ENCODE assay signal across 8 cellular contexts in the genomic region with DNA sequence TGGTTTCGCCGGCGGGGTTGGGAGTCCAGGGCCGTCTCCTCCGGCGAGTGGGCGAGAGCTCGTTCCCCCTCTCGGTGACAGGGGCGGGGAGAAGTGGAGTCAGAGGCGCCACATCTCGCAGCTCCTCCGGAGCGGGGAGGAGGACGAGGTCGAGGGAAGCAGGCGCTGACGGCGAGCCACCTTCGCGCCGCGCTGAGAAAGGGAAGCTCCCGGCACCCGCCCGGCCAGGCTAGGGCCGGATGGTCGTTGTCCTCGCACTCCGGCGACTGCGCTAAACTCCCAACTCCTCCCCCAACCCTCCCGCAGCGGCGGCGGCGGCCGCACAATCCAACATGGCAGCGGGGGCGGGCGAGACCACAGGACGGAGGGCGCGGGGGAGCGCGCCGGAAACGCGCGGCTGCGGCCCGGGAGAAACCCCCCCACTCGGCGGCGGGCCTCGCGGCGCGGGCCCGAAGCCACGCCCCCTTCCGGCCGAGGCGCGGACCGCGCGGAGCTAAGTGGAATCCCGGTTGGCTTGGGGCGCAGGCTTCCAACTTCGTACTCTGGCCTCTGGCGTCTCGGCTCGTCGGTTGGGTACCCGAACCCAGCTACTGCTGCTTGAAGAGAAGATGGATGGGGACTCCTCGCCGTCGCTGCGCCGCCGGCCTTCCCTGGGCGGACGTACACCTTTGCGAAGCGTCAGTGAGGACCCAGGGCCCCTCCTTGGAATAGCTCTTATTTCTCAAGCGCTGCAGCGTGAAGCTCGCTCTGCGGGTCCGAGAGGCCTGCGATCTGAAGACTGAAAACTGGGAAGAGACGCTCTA. TPM values are rescaled to one million over a fixed set of nuclear protein-coding genes. Genes with fewer than 3 reads are reported as not detected.
DNase-seq lines count a peak whose midpoint lies in the region; ATAC-seq, FAIRE-seq and TF ChIP-seq lines count a peak whose summit lies in the region.

Gene WASL (minus strand): TSS at position 270 of the 803 bp plus-strand sequence. CDS start 269 bp downstream, at position 1.

- peak within 1 kb of the TSS; percentile 97 for H3K9ac ChIP-seq in HUES6 (ENCODE audit: low read length)
- H3K9ac ChIP-seq in OCI-LY1 (ENCODE audit: low read length), result peak within 1 kb of the TSS; percentile 93

- intact Hi-C loops in mucosa of descending colon (cut with DNase I, micrococcal nuclease), result no loop called here

- FAIRE-seq in D721Med (lab: Jason Lieb, UNC), result no peak

- peaks cover 45% of the 10 kb centered on the region for H3K4me1 ChIP-seq in HUES6 (ENCODE audit: control insufficient read depth, insufficient read depth, low read length)
- peaks cover 46% of the 10 kb centered on the region for H3K4me1 ChIP-seq in OCI-LY1 (ENCODE audit: insufficient read depth, low read length, severe bottlenecking)
- H3K4me1 ChIP-seq in mucosa of descending colon (ENCODE audit: low read depth), result peaks cover 38% of the 10 kb centered on the region

- H4K20me1 ChIP-seq in OCI-LY1 (ENCODE audit: insufficient read depth, low read length), result 0 out of 2 replicates have a peak, but pooled peaks cover 4% of the 10 kb centered on the region

- H3K36me3 ChIP-seq in HUES6 (ENCODE audit: control insufficient read depth, insufficient read depth, low read length) (no peaks in the 10 kb centered on the region), OCI-LY1 (ENCODE audit: insufficient read depth, low read length) (peaks cover 3% of the 10 kb centered on the region; the same call in 1 of the 2 replicates), mucosa of descending colon (ENCODE audit: low read depth) (no peaks in the 10 kb centered on the region)

- H3K27ac ChIP-seq in HUES6 (ENCODE audit: low read depth, low read length) (peak within 1 kb of the TSS; percentile 90), OCI-LY1 (ENCODE audit: low read depth, low read length, poor library complexity, severe bottlenecking) (peak within 1 kb of the TSS; percentile 76), epithelial cell of prostate (peak within 1 kb of the TSS; percentile 98)

- no peaks in the 10 kb centered on the region for H3K9me2 ChIP-seq in OCI-LY1 (ENCODE audit: low read depth, low read length)

- H3K9me3 ChIP-seq in HUES6 (ENCODE audit: control insufficient read depth, insufficient read depth, low read depth, low read length) (no peaks in the 10 kb centered on the region), OCI-LY1 (ENCODE audit: low read length) (no peaks in the 10 kb centered on the region), mucosa of descending colon (no peaks in the 10 kb centered on the region)

- peak within 1 kb of the TSS; percentile 91 for H3K4me2 ChIP-seq in OCI-LY1 (ENCODE audit: low read length)

- TF ChIP-seq CTCF in D721Med (IDR thresholded peaks at IDR 0.05; ENCODE audit: insufficient read depth, missing control alignments) (no peak), OCI-LY1 (IDR thresholded peaks at IDR 0.05; ENCODE audit: low read length) (no peak), mucosa of descending colon (IDR thresholded peaks at IDR 0.05) (no peak)

- H3K79me2 ChIP-seq in OCI-LY1 (ENCODE audit: insufficient read depth, low read length), result peaks cover 42% of the 10 kb centered on the region

- ATAC-seq in GM21447 (IDR thresholded peaks at IDR 0.05; ENCODE audit: unreplicated experiment) (peak; percentile 67), mucosa of descending colon (peak; percentile 93)

- H3K4me3 ChIP-seq in HUES6 (ENCODE audit: low read depth, low read length) (peak within 1 kb of the TSS; percentile 97), OCI-LY1 (ENCODE audit: low read depth, low read length, poor library complexity, severe bottlenecking) (peak within 1 kb of the TSS; percentile 92), mucosa of descending colon (peak within 1 kb of the TSS; percentile 93)

- peaks cover 9% of the 10 kb centered on the region; the same call in 1 of the 2 replicates for H3F3A ChIP-seq in OCI-LY1 (ENCODE audit: insufficient read depth, low read length)

- H3K27me3 ChIP-seq in HUES6 (ENCODE audit: control insufficient read depth, insufficient read depth, low read length) (no peaks in the 10 kb centered on the region), OCI-LY1 (ENCODE audit: insufficient read depth, low read length) (no peaks in the 10 kb centered on the region)

- H2AFZ ChIP-seq in OCI-LY1 (ENCODE audit: low read length), result peak within 1 kb of the TSS; percentile 54

- DNase-seq in D721Med (ENCODE audit: insufficient read length, low spot score) (peak; percentile 65), activated T-cell treated with anti-CD3 and anti-CD28 coated beads for 48 hours (ENCODE audit: low read depth) (peak; percentile 88), epithelial cell of prostate (ENCODE audit: low read depth, low spot score) (peak; percentile 41), mucosa of descending colon (peak; percentile 92 to 97 (median 94))
- DNase-seq in stimulated activated CD8-positive, alpha-beta memory T cell treated with anti-CD3 and anti-CD28 coated beads, Interleukin-4, amount 100 ng/mL, for 1 hour (ENCODE audit: low read depth in 2 of 2, low spot score in 1 of 2), result peak; percentile 69 to 76

RNA-seq across cellular contexts. Expression of gene WASL, which starts in this region (rescaled TPM):
- total RNA-seq in mucosa of descending colon, result 100 to 1,000 TPM in 1 of 3 donors, 10 to 100 TPM in 2; 72.4 to 117 (median 90.1) TPM

Comparison
In these comparisons a context has a peak if more than half of its experiments do, and no peak if none do; other contexts are left out.
1. Peak in every context shown above with its lines: DNase-seq, ATAC-seq, H3K4me3 ChIP-seq and H3K27ac ChIP-seq.
2. DNase-seq: peak in every context shown above with its lines; median percentile 94 in mucosa of descending colon; 88 in activated T-cell treated with anti-CD3 and anti-CD28 coated beads for 48 hours; 72 in stimulated activated CD8-positive, alpha-beta memory T cell treated with anti-CD3 and anti-CD28 coated beads, Interleukin-4, amount 100 ng/mL, for 1 hour; 65 in D721Med; 41 in epithelial cell of prostate.